In genomic region chr2:178882666-178883440, GRCh38 we compare ENCODE assay signal across 15 cellular contexts.
DNase-seq lines count a peak whose midpoint lies in the region; ATAC-seq and TF ChIP-seq lines count a peak whose summit lies in the region.
"Had no signal": no experiment of that assay in that cellular context is flagged by ENCODE, and none has a peak within 500 bp of the region (broad histone marks: within the 10 kb centered on the region; RNA-seq: fewer than 3 reads in every experiment).

No MANE protein-coding gene starts in this region.

- H3K4me1 ChIP-seq in heart left ventricle = peaks cover 0 to 30% (median 13%) of the 10 kb centered on the region in 12 donors
- peaks cover 7 to 14% of the 10 kb centered on the region in 2 donors for H3K4me1 ChIP-seq in thoracic aorta (ENCODE audit: control insufficient read depth in 1 of 2, low read depth in 2 of 2)

- intact Hi-C loops in heart left ventricle (cut with DNase I) = no loop called here

- 44 to 63% (median 51%) methylated on average over 6 of the region's 6 CpGs for WGBS in heart left ventricle, 4 donors

- ATAC-seq in activated T-cell treated with anti-CD3 and anti-CD28 coated beads, Interleukin-2, amount 50 U/mL, for 72 hours (replicated peaks in 1 of 2) = no peak
- ATAC-seq in heart left ventricle (peak; percentile 55 to 84 (median 81)), thoracic aorta (ENCODE audit: insufficient number of reproducible peaks, low FRiP score, low read depth) (no peak)
- ATAC-seq: CD8-positive, alpha-beta T cell had no signal

- peak overlapping the region; percentile 1 for H3K27ac Mint-ChIP-seq in activated T-cell treated with anti-CD3 and anti-CD28 coated beads, Interleukin-2, amount 50 U/mL, for 72 hours
- H3K27ac Mint-ChIP-seq: CD8-positive, alpha-beta T cell had no signal

- no peaks in the 10 kb centered on the region for H3K4me1 Mint-ChIP-seq in activated T-cell treated with anti-CD3 and anti-CD28 coated beads, Interleukin-2, amount 50 U/mL, for 72 hours (ENCODE audit: low read depth)

- peaks cover 0 to 1% of the 10 kb centered on the region in 2 donors for H3K36me3 Mint-ChIP-seq in activated T-cell treated with anti-CD3 and anti-CD28 coated beads, Interleukin-2, amount 50 U/mL, for 72 hours (ENCODE audit: insufficient read depth in 2 of 2)

- no peak for DNase-seq in activated T-cell treated with anti-CD3 and anti-CD28 coated beads, Interleukin-2, amount 50 U/mL, for 72 hours
- no peak for DNase-seq in activated T-cell treated with anti-CD3 and anti-CD28 coated beads, Interleukin-2, amount 50 U/mL, for 48 hours
- DNase-seq in astrocyte of the hippocampus (ENCODE audit: low read depth, low spot score) (peak; percentile 41), heart left ventricle (peak in 1 of 5 donors; percentile 27), thoracic aorta (ENCODE audit: low spot score) (no peak), NCI-H774 (lab: John Stamatoyannopoulos, UW) (no peak), SKM-1 treated with dmso at 0.1 percent for 144 hours (lab: John Stamatoyannopoulos, UW; ENCODE audit: unreplicated experiment) (no peak), NCI-H1048 (lab: John Stamatoyannopoulos, UW) (no peak)
- DNase-seq: activated CD4-positive, alpha-beta T cell treated with anti-CD3 and anti-CD28 coated beads for 1 hour; adrenal gland; CD8-positive, alpha-beta T cell; GF-D8; GOT3 had no signal

- TF ChIP-seq CTCF in heart left ventricle (IDR thresholded peaks at IDR 0.05) = no peak
- no peak for TF ChIP-seq CTCF in thoracic aorta (IDR thresholded peaks at IDR 0.05)

- no peaks in the 10 kb centered on the region for H3K27me3 Mint-ChIP-seq in activated T-cell treated with anti-CD3 and anti-CD28 coated beads, Interleukin-2, amount 50 U/mL, for 72 hours (ENCODE audit: low read depth)

- no peak for TF ChIP-seq POLR2A in heart left ventricle (IDR thresholded peaks at IDR 0.05)

- H3K4me3 Mint-ChIP-seq in activated T-cell treated with anti-CD3 and anti-CD28 coated beads, Interleukin-2, amount 50 U/mL, for 72 hours = no peak overlapping the region
- H3K4me3 Mint-ChIP-seq: CD8-positive, alpha-beta T cell had no signal

- H3K4me3 ChIP-seq in heart left ventricle (no peak overlapping the region), thoracic aorta (peak overlapping the region; percentile 25)
- H3K4me3 ChIP-seq: adrenal gland, lung had no signal

- no peaks in the 10 kb centered on the region for H3K27me3 ChIP-seq in heart left ventricle
- no peaks in the 10 kb centered on the region for H3K27me3 ChIP-seq in thoracic aorta (replicated peaks; ENCODE audit: insufficient read depth)
- H3K27me3 ChIP-seq: adrenal gland had no signal

- peak overlapping the region in 6 of 12 donors; percentile 3 to 52 (median 34) for H3K27ac ChIP-seq in heart left ventricle
- H3K27ac ChIP-seq in thoracic aorta = peak overlapping the region in 1 of 2 donors; percentile 56
- H3K27ac ChIP-seq: 22Rv1, adrenal gland had no signal

- H3K9me3 ChIP-seq in heart left ventricle (no peaks in the 10 kb centered on the region), thoracic aorta (no peaks in the 10 kb centered on the region)
- H3K9me3 ChIP-seq: adrenal gland had no signal

- H3K9me3 Mint-ChIP-seq in activated T-cell treated with anti-CD3 and anti-CD28 coated beads, Interleukin-2, amount 50 U/mL, for 72 hours = no peaks in the 10 kb centered on the region
- H3K9me3 Mint-ChIP-seq: CD8-positive, alpha-beta T cell had no signal

- H3K36me3 ChIP-seq in heart left ventricle (peaks cover 0 to 23% (median 4%) of the 10 kb centered on the region in 9 donors), thoracic aorta (no peaks in the 10 kb centered on the region)
- H3K36me3 ChIP-seq: adrenal gland had no signal

Comparison
In these comparisons a context has a peak if more than half of its experiments do, and no peak if none do; other contexts are left out.
1. ATAC-seq: peak in heart left ventricle (4 of 4); none in activated T-cell treated with anti-CD3 and anti-CD28 coated beads, Interleukin-2, amount 50 U/mL, for 72 hours (0 of 2) and thoracic aorta (single experiment).